ENCODE assay signal across 18 cellular contexts in genomic region chr4:118833192-118833820, GRCh38. TPM values are rescaled to one million over a fixed set of nuclear protein-coding genes. Genes with fewer than 3 reads are reported as not detected.
DNase-seq lines count a peak whose midpoint lies in the region; ATAC-seq and TF ChIP-seq lines count a peak whose summit lies in the region.
"Had no signal": no experiment of that assay in that cellular context is flagged by ENCODE, and none has a peak within 500 bp of the region (broad histone marks: within the 10 kb centered on the region; RNA-seq: fewer than 3 reads in every experiment).

No MANE protein-coding gene starts in this region.

- WGBS in transverse colon (ENCODE audit: low coverage in 1 of 2), 2 donors, result 84 to 89% methylated on average over 5 of the region's 5 CpGs

- H3K36me3 ChIP-seq in BLaER1 treated with 17β-estradiol and CSF1 and Interleukin-3, amounts not matched to agents 10 nM and 100 nM, result peaks cover 42 to 55% (median 52%) of the 10 kb centered on the region in 11 experiments
- H3K36me3 ChIP-seq in HUES6 (ENCODE audit: control insufficient read depth, insufficient read depth, low read length), result peaks cover 50% of the 10 kb centered on the region
- H3K36me3 ChIP-seq in transverse colon, result no peaks in the 10 kb centered on the region

- peaks cover 0 to 2% of the 10 kb centered on the region in 2 donors for H3K27me3 Mint-ChIP-seq in natural killer cell (ENCODE audit: low read depth in 2 of 2)
- H3K27me3 Mint-ChIP-seq: naive thymus-derived CD4-positive, alpha-beta T cell had no signal

- peak overlapping the region in 7 of 11 experiments; percentile 41 to 87 (median 82); a peak in 9 of 22 replicates for H3K4me2 ChIP-seq in BLaER1 treated with 17β-estradiol and CSF1 and Interleukin-3, amounts not matched to agents 10 nM and 100 nM

- peak overlapping the region; percentile 41 for H3K4me3 Mint-ChIP-seq in natural killer cell

- H3K36me3 Mint-ChIP-seq in natural killer cell, result peaks cover 17% of the 10 kb centered on the region

- H3K4me1 Mint-ChIP-seq in natural killer cell, result peaks cover 18 to 38% of the 10 kb centered on the region in 2 donors

- H3K27ac ChIP-seq in BLaER1 treated with 17β-estradiol and CSF1 and Interleukin-3, amounts not matched to agents 10 nM and 100 nM, result no peak overlapping the region
- H3K27ac ChIP-seq in HUES6 (ENCODE audit: low read depth, low read length) (no peak overlapping the region), transverse colon (no peak overlapping the region)

- no peak overlapping the region for H3K27ac Mint-ChIP-seq in natural killer cell
- H3K27ac Mint-ChIP-seq: CD8-positive, alpha-beta T cell had no signal

- no peak for TF ChIP-seq EP300 in transverse colon (IDR thresholded peaks at IDR 0.05; ENCODE audit: low read depth)

- in situ Hi-C loops in transverse colon (cut with MboI; ENCODE audit: low pct_ligation_motif_present in 1 of 4, low pct_unique_long_range_greater_than_20kb in 1 of 4, low sequenced_read_pairs in 3 of 4), result no loop called here

- H3K9me3 ChIP-seq in BLaER1 treated with 17β-estradiol and CSF1 and Interleukin-3, amounts not matched to agents 10 nM and 100 nM (replicated peaks in 1 of 11), result no peaks in the 10 kb centered on the region
- H3K9me3 ChIP-seq in HUES6 (ENCODE audit: control insufficient read depth, insufficient read depth, low read depth, low read length), result no peaks in the 10 kb centered on the region
- H3K9me3 ChIP-seq in transverse colon, result no peaks in the 10 kb centered on the region
- H3K9me3 ChIP-seq: sigmoid colon, vagina had no signal

- TF ChIP-seq POLR2A in transverse colon (IDR thresholded peaks at IDR 0.05), result no peak

- H4K20me1 ChIP-seq in BLaER1 treated with 17β-estradiol and CSF1 and Interleukin-3, amounts not matched to agents 10 nM and 100 nM, result peaks cover 0 to 58% (median 4%) of the 10 kb centered on the region in 11 experiments; a peak in 9 of 22 replicates

- ATAC-seq in natural killer cell (no peak), HG03457 (IDR thresholded peaks at IDR 0.05; ENCODE audit: unreplicated experiment) (no peak), GM18498 (IDR thresholded peaks at IDR 0.05; ENCODE audit: unreplicated experiment) (no peak)
- ATAC-seq: CD8-positive, alpha-beta T cell; left lobe of liver; naive thymus-derived CD4-positive, alpha-beta T cell had no signal

- DNase-seq in cerebellar cortex (ENCODE audit: low spot score) (peak; percentile 11), natural killer cell (no peak), transverse colon (no peak)
- no peak for DNase-seq in activated naive CD4-positive, alpha-beta T cell (lab: John Stamatoyannopoulos, UW)
- DNase-seq: activated gamma-delta T cell; CD8-positive, alpha-beta T cell; GF-D8; naive thymus-derived CD4-positive, alpha-beta T cell; NCI-H2107; SIG-M5; sigmoid colon; stimulated activated naive CD4-positive, alpha-beta T cell treated with Interleukin-2 at 50 U/mL for 16 hours had no signal

- H3K27me3 ChIP-seq in BLaER1 treated with 17β-estradiol and CSF1 and Interleukin-3, amounts not matched to agents 10 nM and 100 nM, result no peaks in the 10 kb centered on the region
- H3K27me3 ChIP-seq in HUES6 (ENCODE audit: control insufficient read depth, insufficient read depth, low read length), result no peaks in the 10 kb centered on the region
- H3K27me3 ChIP-seq in transverse colon, result no peaks in the 10 kb centered on the region
- H3K27me3 ChIP-seq: sigmoid colon, vagina had no signal

- H3K9ac ChIP-seq in BLaER1 treated with 17β-estradiol and CSF1 and Interleukin-3, amounts not matched to agents 10 nM and 100 nM, result no peak overlapping the region
- no peak overlapping the region for H3K9ac ChIP-seq in HUES6 (ENCODE audit: low read length)

- intact Hi-C loops in natural killer cell (cut with micrococcal nuclease), result no loop called here
- intact Hi-C loops in transverse colon (cut with DNase I; ENCODE audit: low total_unique reads), result loop anchor here (10.0 kb wide), 1 partner anchor 51 kb away; the partner anchor contains the start of gene SYNPO2

- no peak overlapping the region for H3K4me3 ChIP-seq in BLaER1 treated with 17β-estradiol and CSF1 and Interleukin-3, amounts not matched to agents 10 nM and 100 nM
- 0 out of 2 replicates have a peak overlapping the region, but pooled peaks have one; percentile 63 for H3K4me3 ChIP-seq in HUES6 (ENCODE audit: low read depth, low read length)
- no peak overlapping the region for H3K4me3 ChIP-seq in transverse colon
- H3K4me3 ChIP-seq: sigmoid colon had no signal

- H3K4me1 ChIP-seq in BLaER1 treated with 17β-estradiol and CSF1 and Interleukin-3, amounts not matched to agents 10 nM and 100 nM, result peaks cover 10 to 51% (median 28%) of the 10 kb centered on the region in 10 experiments
- peaks cover 24% of the 10 kb centered on the region for H3K4me1 ChIP-seq in HUES6 (ENCODE audit: control insufficient read depth, insufficient read depth, low read length)
- peaks cover 7 to 36% (median 11%) of the 10 kb centered on the region in 4 donors for H3K4me1 ChIP-seq in transverse colon

- no peaks in the 10 kb centered on the region for H3K9me3 Mint-ChIP-seq in natural killer cell
- H3K9me3 Mint-ChIP-seq: CD8-positive, alpha-beta T cell had no signal

- TF ChIP-seq CTCF in natural killer cell (IDR thresholded peaks at IDR 0.05), result no peak
- no peak for TF ChIP-seq CTCF in transverse colon (IDR thresholded peaks at IDR 0.05)

RNA-seq across cellular contexts. Expression of gene SEC24D, which starts 2.6 kb away (rescaled TPM):
- 10 to 100 TPM; 32.7 to 50.2 (median 35.2) TPM for total RNA-seq in natural killer cell
- total RNA-seq in transverse colon, result 10 to 100 TPM in 3 of 4 donors, 1 to 10 TPM in 1; 9.7 to 37.9 (median 17.0) TPM

RNA-seq across cellular contexts. Expression of gene SYNPO2, which starts 55.3 kb away (rescaled TPM):
- total RNA-seq in natural killer cell, result under 1 TPM; 0.18 to 0.85 (median 0.56) TPM
- 100 to 1,000 TPM in 3 of 4 donors, 10 to 100 TPM in 1; 99.7 to 400 (median 145) TPM for total RNA-seq in transverse colon

Comparison
In these comparisons a context has a peak if more than half of its experiments do, and no peak if none do; other contexts are left out.
1. RNA of gene SYNPO2, which starts 55.3 kb away (total RNA-seq): 99.7 to 400 TPM in transverse colon; 0.18 to 0.85 TPM in natural killer cell; every median in the first group is over 10 times any median in the second.